31 cellular contexts compared by ENCODE assay signal in the genomic region with DNA sequence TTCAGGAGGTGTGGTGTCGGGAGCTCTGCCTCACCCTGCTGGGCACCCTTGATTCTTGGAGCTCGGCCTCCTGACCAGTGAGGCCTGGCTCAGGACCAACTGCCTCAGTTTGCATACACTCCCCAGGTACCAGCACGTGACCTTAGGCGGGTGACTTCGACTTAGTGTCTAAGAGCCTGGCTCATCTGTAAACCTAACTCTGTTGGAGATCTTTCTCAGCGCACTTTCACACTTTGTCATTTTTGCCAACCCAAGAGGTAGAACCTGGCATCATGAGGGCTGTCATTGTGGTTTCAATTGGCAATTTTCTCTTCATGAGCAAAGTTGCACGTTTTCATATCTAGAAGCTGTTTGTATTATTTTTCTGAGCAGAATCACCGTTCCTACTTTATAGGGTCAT. TPM values are rescaled to one million over a fixed set of nuclear protein-coding genes. Genes with fewer than 3 reads are reported as not detected.
"Had no signal": no experiment of that assay in that cellular context is flagged by ENCODE, and none has a peak within 500 bp of the region (broad histone marks: within the 10 kb centered on the region; RNA-seq: fewer than 3 reads in every experiment).

No MANE protein-coding gene starts in this region.

- H3K4me3 Mint-ChIP-seq: endodermal cell; naive thymus-derived CD4-positive, alpha-beta T cell; nephron; stimulated activated naive B cell treated with anti-CD40 and anti-IgM and Interleukin-4, amounts not matched to agents 10 μg/mL and 1 μg/mL and 100 μg/mL, for 72 hours had no signal

- H3K27ac Mint-ChIP-seq: endodermal cell; naive thymus-derived CD4-positive, alpha-beta T cell; nephron; stimulated activated naive B cell treated with anti-CD40 and anti-IgM and Interleukin-4, amounts not matched to agents 10 μg/mL and 1 μg/mL and 100 μg/mL, for 72 hours had no signal

- H3K36me3 ChIP-seq: gastrocnemius medialis, heart left ventricle, left lung, spleen, stomach, thyroid gland, vagina had no signal

- H3K27ac ChIP-seq: dorsolateral prefrontal cortex, epithelial cell of prostate, gastrocnemius medialis, heart left ventricle, hepatocyte, left lung, psoas muscle, skin epidermis, spleen, stomach, thyroid gland, vagina had no signal

- ATAC-seq: esophagus mucosa; gastrocnemius medialis; heart left ventricle; left cardiac atrium; left lung; naive thymus-derived CD4-positive, alpha-beta T cell; psoas muscle; right cardiac atrium; stimulated activated naive B cell treated with anti-CD40 and anti-IgM and Interleukin-4, amounts not matched to agents 10 μg/mL and 1 μg/mL and 100 μg/mL, for 72 hours had no signal

- FAIRE-seq: colon had no signal

- H3K4me1 ChIP-seq: left lung, thyroid gland, vagina had no signal

- H3K9me3 Mint-ChIP-seq: endodermal cell; naive thymus-derived CD4-positive, alpha-beta T cell; nephron; stimulated activated naive B cell treated with anti-CD40 and anti-IgM and Interleukin-4, amounts not matched to agents 10 μg/mL and 1 μg/mL and 100 μg/mL, for 72 hours had no signal

- H3K4me1 Mint-ChIP-seq: nephron; stimulated activated naive B cell treated with anti-CD40 and anti-IgM and Interleukin-4, amounts not matched to agents 10 μg/mL and 1 μg/mL and 100 μg/mL, for 72 hours had no signal

- H3K9me3 ChIP-seq: gastrocnemius medialis, heart left ventricle, left lung, psoas muscle, spleen, stomach, thyroid gland, vagina had no signal

- H3K4me3 ChIP-seq: dorsolateral prefrontal cortex, gastrocnemius medialis, heart left ventricle, hepatocyte, left lung, psoas muscle, skin epidermis, spleen, stomach, thyroid gland, vagina had no signal

- DNase-seq: dorsolateral prefrontal cortex; effector CD8-positive, alpha-beta T cell; endodermal cell; foreskin fibroblast; gastrocnemius medialis; left cardiac atrium; mesenchymal stem cell; midbrain; naive thymus-derived CD4-positive, alpha-beta T cell; nucleus accumbens; psoas muscle; spleen; stimulated activated CD4-positive, alpha-beta T cell treated with anti-CD3 and anti-CD28 coated beads, Interleukin-4, amount 100 ng/mL, for 4 hours; stimulated activated naive B cell treated with anti-CD40 and anti-IgM and Interleukin-4, amounts not matched to agents 10 μg/mL and 1 μg/mL and 100 μg/mL, for 72 hours; stomach; thyroid gland; trophoblast cell had no signal

- H3K36me3 Mint-ChIP-seq: naive thymus-derived CD4-positive, alpha-beta T cell; stimulated activated naive B cell treated with anti-CD40 and anti-IgM and Interleukin-4, amounts not matched to agents 10 μg/mL and 1 μg/mL and 100 μg/mL, for 72 hours had no signal

RNA-seq across cellular contexts. Expression of a gene that starts 13.4 kb away (rescaled TPM):
- total RNA-seq: lung microvascular endothelial cell, osteocyte, renal cortical epithelial cell, subcutaneous adipose tissue had no signal
- polyA plus RNA-seq: naive thymus-derived CD4-positive, alpha-beta T cell had no signal
